ENCODE assay signal across 10 cellular contexts in genomic region chr21:42677339-42678117, GRCh38. TPM values are rescaled to one million over a fixed set of nuclear protein-coding genes. Genes with fewer than 3 reads are reported as not detected.
A peak's percentile ranks its signal among the peaks of the same experiment; 100 is the strongest.
DNase-seq lines count a peak whose midpoint lies in the region; ATAC-seq and TF ChIP-seq lines count a peak whose summit lies in the region.
"Had no signal": no experiment of that assay in that cellular context is flagged by ENCODE, and none has a peak within 500 bp of the region (broad histone marks: within the 10 kb centered on the region; RNA-seq: fewer than 3 reads in every experiment).

No MANE protein-coding gene starts in this region.

- H3K9ac ChIP-seq in adipocyte (ENCODE audit: low read length): no peak overlapping the region

- no peak overlapping the region for H3K27ac ChIP-seq in Peyer's patch

- no peak for TF ChIP-seq RAD21 in Ishikawa (IDR thresholded peaks at IDR 0.05; ENCODE audit: low read depth)

- H3K4me3 ChIP-seq in adipocyte (ENCODE audit: low read length) (no peak overlapping the region), Peyer's patch (no peak overlapping the region)

- no peak for TF ChIP-seq CTCF in Peyer's patch (IDR thresholded peaks at IDR 0.05)

- H3K27me3 ChIP-seq in adipocyte (replicated peaks; ENCODE audit: control insufficient read depth, insufficient read depth, low read length) (peaks cover 34% of the 10 kb centered on the region), Peyer's patch (no peaks in the 10 kb centered on the region)

- no peak for ATAC-seq in GM18502 (IDR thresholded peaks at IDR 0.05; ENCODE audit: poor library complexity, unreplicated experiment)

- no peak for TF ChIP-seq POLR2A in Peyer's patch (IDR thresholded peaks at IDR 0.05)

- TF ChIP-seq EP300 in Ishikawa (IDR thresholded peaks at IDR 0.05; ENCODE audit: borderline replicate concordance): no peak

- H3K36me3 ChIP-seq in adipocyte (ENCODE audit: control insufficient read depth, insufficient read depth, low read length, severe bottlenecking) (no peaks in the 10 kb centered on the region), Peyer's patch (peaks cover 0 to 3% (median 0%) of the 10 kb centered on the region in 3 donors)

- no peaks in the 10 kb centered on the region for H3K9me3 ChIP-seq in adipocyte (ENCODE audit: control insufficient read depth, low read length)
- H3K9me3 ChIP-seq in Peyer's patch: no peaks in the 10 kb centered on the region

- H3K4me1 ChIP-seq in adipocyte (ENCODE audit: control insufficient read depth, insufficient read depth, low read length) (peaks cover 5% of the 10 kb centered on the region), Peyer's patch (peaks cover 0 to 8% (median 0%) of the 10 kb centered on the region in 4 donors)

- DNase-seq in COLO668 (lab: John Stamatoyannopoulos, UW; ENCODE audit: unreplicated experiment): peak; percentile 41
- DNase-seq in adipocyte (ENCODE audit: low read depth): peak; percentile 47
- DNase-seq in kidney glomerular epithelial cell (lab: John Stamatoyannopoulos, UW): peak; percentile 69
- DNase-seq in activated CD4-positive, alpha-beta T cell treated with anti-CD3 and anti-CD28 coated beads for 4 hours: no peak
- DNase-seq in activated CD8-positive, alpha-beta memory T cell treated with anti-CD3 and anti-CD28 coated beads, Interleukin-2, amount 50 U/mL, for 48 hours: no peak
- DNase-seq in Peyer's patch: no peak
- DNase-seq: activated naive CD4-positive, alpha-beta T cell treated with Interleukin-2 at 50 U/mL for 16 hours; stimulated activated CD4-positive, alpha-beta T cell treated with anti-CD3 and anti-CD28 coated beads, Interleukin-12 subunit alpha, Interleukin-12 subunit beta, amount 100 ng/mL, for 4 hours had no signal

TF ChIP-seq in Ishikawa, 13 proteins besides CTCF, POLR2A, EP300 and RAD21:
- TF ChIP-seq EGR1 (IDR thresholded peaks at IDR 0.05): no peak
- TF ChIP-seq YY1 (IDR thresholded peaks at IDR 0.05; ENCODE audit: low read depth): no peak
- TF ChIP-seq CEBPB (IDR thresholded peaks at IDR 0.05): no peak
- TF ChIP-seq TAF1 (IDR thresholded peaks at IDR 0.05; ENCODE audit: low read depth): no peak
- TF ChIP-seq REST (IDR thresholded peaks at IDR 0.05; ENCODE audit: low read depth): no peak
- TF ChIP-seq NFIC (IDR thresholded peaks at IDR 0.05): peak; percentile 36; the same call in 1 of the 2 replicates
TF ChIP-seq in Ishikawa: peak in this region for 1.

RNA-seq across cellular contexts. Expression of gene PDE9A, which starts 24.1 kb away (rescaled TPM):
- 100 to 1,000 TPM in 3 of 4 donors, 10 to 100 TPM in 1; 92.4 to 478 (median 444) TPM for total RNA-seq in Peyer's patch

Comparison
In these comparisons a context has a peak if more than half of its experiments do, and no peak if none do; other contexts are left out.
1. DNase-seq: peak in COLO668 (single experiment), adipocyte (single experiment) and kidney glomerular epithelial cell (single experiment); none in activated CD4-positive, alpha-beta T cell treated with anti-CD3 and anti-CD28 coated beads for 4 hours (0 of 2), activated CD8-positive, alpha-beta memory T cell treated with anti-CD3 and anti-CD28 coated beads, Interleukin-2, amount 50 U/mL, for 48 hours (single experiment) and Peyer's patch (0 of 3).